8 cellular contexts compared by ENCODE assay signal in the genomic region with DNA sequence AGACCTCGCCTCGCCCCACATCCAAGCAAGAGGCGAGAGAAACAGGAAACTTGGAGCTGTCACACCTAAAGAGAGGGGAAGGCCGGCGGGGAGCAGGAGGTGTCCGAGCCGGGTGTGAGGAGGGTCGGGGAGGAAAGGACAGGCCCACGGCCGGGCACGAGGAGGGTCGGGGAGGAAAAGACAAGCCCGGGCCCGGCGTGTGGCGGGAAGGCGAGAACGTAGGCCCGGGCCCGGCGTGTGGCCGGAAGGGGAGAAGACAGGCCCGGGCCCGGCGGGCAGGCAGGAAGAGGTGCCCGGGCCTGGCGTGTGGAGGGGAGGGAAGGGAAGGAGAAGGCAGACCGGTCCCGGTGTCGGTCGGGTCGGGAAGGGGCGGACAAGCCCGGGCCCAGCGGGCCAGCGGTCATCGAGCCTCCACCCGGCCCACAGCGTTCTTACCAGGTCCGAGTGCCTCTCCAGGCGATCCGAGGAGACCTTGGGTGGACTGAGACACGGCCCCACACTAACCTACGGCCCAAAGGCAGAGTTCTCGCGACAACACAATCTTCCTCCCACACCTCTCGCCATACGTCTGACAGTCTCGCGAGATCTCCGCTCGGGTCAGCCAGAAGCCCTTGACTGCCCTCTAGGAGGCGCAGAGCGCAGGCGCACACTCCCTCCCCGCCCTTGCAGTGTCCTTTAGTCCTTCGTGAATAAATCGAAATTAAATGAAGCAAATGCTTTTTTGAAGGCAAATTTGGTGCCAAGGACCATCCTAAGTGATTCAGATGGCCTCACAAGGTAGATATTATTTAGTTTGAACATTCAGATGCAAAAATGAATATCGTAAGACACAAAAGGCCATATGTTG. TPM values are rescaled to one million over a fixed set of nuclear protein-coding genes. Genes with fewer than 3 reads are reported as not detected.
DNase-seq lines count a peak whose midpoint lies in the region; ATAC-seq and TF ChIP-seq lines count a peak whose summit lies in the region.

A gene (minus strand): TSS at position 533 of the 847 bp plus-strand sequence. CDS start 13,943 bp downstream, outside the sequence.

- H3K36me3 ChIP-seq in right atrium auricular region (no peaks in the 10 kb centered on the region), uterus (no peaks in the 10 kb centered on the region)

- H3K27ac ChIP-seq in right atrium auricular region = peak within 1 kb of the TSS; percentile 88 to 91
- H3K27ac ChIP-seq in uterus = peak within 1 kb of the TSS; percentile 74 to 82

- H3K9me3 ChIP-seq in right atrium auricular region (no peaks in the 10 kb centered on the region), uterus (no peaks in the 10 kb centered on the region)

- intact Hi-C loops in uterus (cut with DNase I; ENCODE audit: low total_unique reads) = no loop called here

- TF ChIP-seq POLR2A in uterus (IDR thresholded peaks at IDR 0.05) = peak; percentile 35 to 56

- H3K27ac Mint-ChIP-seq in T-helper 1 cell treated with Interleukin-12 subunit alpha and Interleukin-12 subunit beta and Interleukin-4 antibody, amounts not matched to agents 30 μg/mL and 1 μg/mL, for 36 hours = peak within 1 kb of the TSS; percentile 96

- H3K4me1 Mint-ChIP-seq in T-helper 1 cell treated with Interleukin-12 subunit alpha and Interleukin-12 subunit beta and Interleukin-4 antibody, amounts not matched to agents 30 μg/mL and 1 μg/mL, for 36 hours (ENCODE audit: low read depth) = peaks cover 43% of the 10 kb centered on the region

- H3K4me3 ChIP-seq in right atrium auricular region (peak within 1 kb of the TSS; percentile 60 to 86), uterus (peak within 1 kb of the TSS; percentile 81 to 88)

- no peaks in the 10 kb centered on the region for H3K9me3 Mint-ChIP-seq in T-helper 1 cell treated with Interleukin-12 subunit alpha and Interleukin-12 subunit beta and Interleukin-4 antibody, amounts not matched to agents 30 μg/mL and 1 μg/mL, for 36 hours

- peaks cover 4% of the 10 kb centered on the region for H3K27me3 Mint-ChIP-seq in T-helper 1 cell treated with Interleukin-12 subunit alpha and Interleukin-12 subunit beta and Interleukin-4 antibody, amounts not matched to agents 30 μg/mL and 1 μg/mL, for 36 hours (ENCODE audit: low read depth)

- H3K27me3 ChIP-seq in right atrium auricular region (no peaks in the 10 kb centered on the region), uterus (no peaks in the 10 kb centered on the region)

- H3K36me3 Mint-ChIP-seq in T-helper 1 cell treated with Interleukin-12 subunit alpha and Interleukin-12 subunit beta and Interleukin-4 antibody, amounts not matched to agents 30 μg/mL and 1 μg/mL, for 36 hours (ENCODE audit: low read depth) = peaks cover 13% of the 10 kb centered on the region

- H3K4me3 Mint-ChIP-seq in T-helper 1 cell treated with Interleukin-12 subunit alpha and Interleukin-12 subunit beta and Interleukin-4 antibody, amounts not matched to agents 30 μg/mL and 1 μg/mL, for 36 hours = peak within 1 kb of the TSS; percentile 97

- ATAC-seq in HG02884 (IDR thresholded peaks at IDR 0.05; ENCODE audit: unreplicated experiment) = peak; percentile 94

- in situ Hi-C loops in GM13977 (cut with MboI; ENCODE audit: low pct_unique_long_range_greater_than_20kb, low sequenced_read_pairs, unreplicated experiment) = no loop called here

- H3K4me1 ChIP-seq in right atrium auricular region (peaks cover 0 to 45% of the 10 kb centered on the region in 2 donors), uterus (peaks cover 0 to 8% of the 10 kb centered on the region in 2 donors)

- DNase-seq in GM13977 (ENCODE audit: low spot score) = peak; percentile 97
- DNase-seq in NCI-H146 treated with DMSO at 0.1 percent for 48 hours (lab: John Stamatoyannopoulos, UW; ENCODE audit: unreplicated experiment) = peak; percentile 93
- peak; percentile 52 to 96 (median 88) for DNase-seq in amygdala (lab: John Stamatoyannopoulos, UW)
- DNase-seq in right atrium auricular region (ENCODE audit: low spot score) = peak; percentile 95
- DNase-seq in pulmonary artery endothelial cell (ENCODE audit: low read depth, low spot score) = peak; percentile 97
- peak; percentile 96 to 97 for DNase-seq in uterus

- peak; percentile 73 for TF ChIP-seq CTCF in GM13977 (IDR thresholded peaks at IDR 0.05; ENCODE audit: extremely low read depth, insufficient read depth, missing control alignments)
- peak; percentile 50 to 76 for TF ChIP-seq CTCF in right atrium auricular region (IDR thresholded peaks at IDR 0.05)
- peak; percentile 79 to 86 (median 82) for TF ChIP-seq CTCF in uterus (IDR thresholded peaks at IDR 0.05)

RNA-seq across cellular contexts. Expression of the gene that starts here (rescaled TPM):
- 100 to 1,000 TPM; 155 to 259 TPM for total RNA-seq in right atrium auricular region
- total RNA-seq in pulmonary artery endothelial cell = 204 and 239 TPM in 2 replicates
- 100 to 1,000 TPM in 3 of 4 donors, 10 to 100 TPM in 1; 88.8 to 223 (median 110) TPM for total RNA-seq in uterus

Comparison
In these comparisons a context has a peak if more than half of its experiments do, and no peak if none do; other contexts are left out.
1. Peak in every context shown above with its lines: DNase-seq, ATAC-seq, H3K4me3 ChIP-seq and H3K27ac ChIP-seq.